ENCODE assay signal across 31 cellular contexts in the genomic region with DNA sequence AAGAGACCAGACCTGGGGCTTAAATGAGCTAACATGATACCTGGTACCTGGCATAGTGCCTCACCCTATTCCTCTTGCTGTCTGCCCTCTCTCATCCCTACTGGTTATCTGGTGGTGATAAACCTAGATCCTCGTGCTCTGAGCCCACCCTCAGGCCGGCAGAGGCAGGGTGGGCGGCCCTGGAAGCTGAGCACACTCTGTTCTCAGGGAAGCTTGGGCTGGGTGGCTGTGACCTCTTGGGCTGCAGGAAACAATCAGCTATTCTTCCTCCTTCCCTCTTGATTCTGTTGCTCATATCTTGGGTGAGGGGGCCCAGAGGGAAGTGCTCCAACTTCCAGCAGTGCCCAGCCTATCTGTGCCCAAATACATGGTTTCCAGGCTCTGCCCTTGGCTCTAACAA. TPM values are rescaled to one million over a fixed set of nuclear protein-coding genes. Genes with fewer than 3 reads are reported as not detected.
"Had no signal": no experiment of that assay in that cellular context is flagged by ENCODE, and none has a peak within 500 bp of the region (broad histone marks: within the 10 kb centered on the region; RNA-seq: fewer than 3 reads in every experiment).

No MANE protein-coding gene starts in this region.

- H3K27me3 ChIP-seq: brain microvascular endothelial cell, heart left ventricle had no signal

- H3K36me3 Mint-ChIP-seq: activated naive CD4-positive, alpha-beta T cell treated with anti-CD3 and anti-CD28 coated beads, Interleukin-2, amount 10 ng/mL, durations not matched to agents 7 days and 5 days; activated naive CD4-positive, alpha-beta T cell treated with anti-CD3 and anti-CD28 coated beads, Interleukin-2, amount 50 U/mL, for 72 hours; activated naive CD8-positive, alpha-beta T cell treated with anti-CD3 and anti-CD28 coated beads, Interleukin-2, amount 10 ng/mL, durations not matched to agents 7 days and 5 days had no signal

- H3K4me1 ChIP-seq: heart left ventricle had no signal

- FAIRE-seq: astrocyte, colon, frontal cortex had no signal

- H3K9me3 ChIP-seq: heart left ventricle had no signal

- ATAC-seq: activated CD4-positive, alpha-beta T cell treated with anti-CD3 and anti-CD28 coated beads for 36 hours; activated naive CD4-positive, alpha-beta T cell treated with anti-CD3 and anti-CD28 coated beads, Interleukin-2, amount 50 U/mL, for 72 hours; activated T-cell treated with anti-CD3 and anti-CD28 coated beads, Interleukin-2, amount 50 U/mL, for 72 hours; esophagus mucosa; heart left ventricle; T-helper 17 cell had no signal

- H3K4me1 Mint-ChIP-seq: activated CD4-positive, alpha-beta T cell treated with anti-CD3 and anti-CD28 coated beads for 36 hours; activated naive CD8-positive, alpha-beta T cell treated with anti-CD3 and anti-CD28 coated beads, Interleukin-2, amount 10 ng/mL, durations not matched to agents 7 days and 5 days had no signal

- H3K27ac ChIP-seq: brain microvascular endothelial cell, heart left ventricle had no signal

- H3K27ac Mint-ChIP-seq: activated CD4-positive, alpha-beta memory T cell treated with anti-CD3 and anti-CD28 coated beads, Interleukin-2, amount 10 ng/mL, durations not matched to agents 7 days and 5 days; activated CD4-positive, alpha-beta T cell treated with anti-CD3 and anti-CD28 coated beads for 36 hours; activated CD4-positive, alpha-beta T cell treated with anti-CD3 and anti-CD28 coated beads, Interleukin-2, amount 10 ng/mL, durations not matched to agents 24 days and 14 days; activated naive CD4-positive, alpha-beta T cell treated with anti-CD3 and anti-CD28 coated beads, Interleukin-2, amount 10 ng/mL, durations not matched to agents 7 days and 5 days; activated naive CD4-positive, alpha-beta T cell treated with anti-CD3 and anti-CD28 coated beads, Interleukin-2, amount 50 U/mL, for 72 hours; activated naive CD8-positive, alpha-beta T cell treated with anti-CD3 and anti-CD28 coated beads, Interleukin-2, amount 10 ng/mL, durations not matched to agents 7 days and 5 days; activated T-cell treated with anti-CD3 and anti-CD28 coated beads, Interleukin-2, amount 50 U/mL, for 24 hours; activated T-cell treated with anti-CD3 and anti-CD28 coated beads, Interleukin-2, amount 50 U/mL, for 72 hours; T-helper 17 cell; T-helper 2 cell treated with Interferon-gamma antibody and Interleukin-4, amounts not matched to agents 5 μg/mL and 100 μg/mL, for 36 hours had no signal

- H3K36me3 ChIP-seq: brain microvascular endothelial cell had no signal

- DNase-seq: activated CD4-positive, alpha-beta memory T cell treated with anti-CD3 and anti-CD28 coated beads, Interleukin-2, amount 10 ng/mL, durations not matched to agents 7 days and 5 days; activated CD4-positive, alpha-beta T cell treated with anti-CD3 and anti-CD28 coated beads for 36 hours; activated CD4-positive, alpha-beta T cell treated with anti-CD3 and anti-CD28 coated beads, Interleukin-2, amount 10 ng/mL, durations not matched to agents 24 days and 14 days; activated CD4-positive, CD25-positive, alpha-beta regulatory T cell; activated CD4-positive, CD25-positive, alpha-beta regulatory T cell treated with anti-CD3 and anti-CD28 coated beads, Interleukin-2, amount 50 U/mL, for 72 hours; activated CD8-positive, alpha-beta memory T cell treated with anti-CD3 and anti-CD28 coated beads, Interleukin-2, amount 50 U/mL, for 48 hours; activated gamma-delta T cell; activated naive CD4-positive, alpha-beta T cell; activated naive CD4-positive, alpha-beta T cell treated with anti-CD3 and anti-CD28 coated beads, Interleukin-2, amount 10 ng/mL, durations not matched to agents 7 days and 5 days; activated naive CD8-positive, alpha-beta T cell treated with anti-CD3 and anti-CD28 coated beads, Interleukin-2, amount 10 ng/mL, durations not matched to agents 7 days and 5 days; activated T-cell treated with anti-CD3 and anti-CD28 coated beads for 4 hours; activated T-cell treated with anti-CD3 and anti-CD28 coated beads, Interleukin-2, amount 50 U/mL, for 24 hours; activated T-cell treated with anti-CD3 and anti-CD28 coated beads, Interleukin-2, amount 50 U/mL, for 72 hours; amniotic stem cell; anterior cingulate cortex; brain microvascular endothelial cell; caudate nucleus; cortex of kidney; dermis blood vessel endothelial cell; effector CD8-positive, alpha-beta T cell; foreskin fibroblast; glutamatergic neuron; T-helper 1 cell; T-helper 17 cell had no signal

- H3K9me3 Mint-ChIP-seq: activated CD4-positive, alpha-beta memory T cell treated with anti-CD3 and anti-CD28 coated beads, Interleukin-2, amount 10 ng/mL, durations not matched to agents 7 days and 5 days; activated CD4-positive, alpha-beta T cell treated with anti-CD3 and anti-CD28 coated beads, Interleukin-2, amount 10 ng/mL, durations not matched to agents 24 days and 14 days; activated naive CD4-positive, alpha-beta T cell treated with anti-CD3 and anti-CD28 coated beads, Interleukin-2, amount 10 ng/mL, durations not matched to agents 7 days and 5 days; activated naive CD4-positive, alpha-beta T cell treated with anti-CD3 and anti-CD28 coated beads, Interleukin-2, amount 50 U/mL, for 72 hours; activated naive CD8-positive, alpha-beta T cell treated with anti-CD3 and anti-CD28 coated beads, Interleukin-2, amount 10 ng/mL, durations not matched to agents 7 days and 5 days; activated T-cell treated with anti-CD3 and anti-CD28 coated beads, Interleukin-2, amount 50 U/mL, for 24 hours; activated T-cell treated with anti-CD3 and anti-CD28 coated beads, Interleukin-2, amount 50 U/mL, for 72 hours; T-helper 2 cell treated with Interferon-gamma antibody and Interleukin-4, amounts not matched to agents 5 μg/mL and 100 μg/mL, for 36 hours had no signal

- H3K4me3 Mint-ChIP-seq: activated CD4-positive, alpha-beta memory T cell treated with anti-CD3 and anti-CD28 coated beads, Interleukin-2, amount 10 ng/mL, durations not matched to agents 7 days and 5 days; activated CD4-positive, alpha-beta T cell treated with anti-CD3 and anti-CD28 coated beads for 36 hours; activated CD4-positive, alpha-beta T cell treated with anti-CD3 and anti-CD28 coated beads, Interleukin-2, amount 10 ng/mL, durations not matched to agents 24 days and 14 days; activated naive CD4-positive, alpha-beta T cell treated with anti-CD3 and anti-CD28 coated beads, Interleukin-2, amount 10 ng/mL, durations not matched to agents 7 days and 5 days; activated naive CD8-positive, alpha-beta T cell treated with anti-CD3 and anti-CD28 coated beads, Interleukin-2, amount 10 ng/mL, durations not matched to agents 7 days and 5 days; activated T-cell treated with anti-CD3 and anti-CD28 coated beads, Interleukin-2, amount 50 U/mL, for 24 hours; activated T-cell treated with anti-CD3 and anti-CD28 coated beads, Interleukin-2, amount 50 U/mL, for 72 hours; T-helper 17 cell; T-helper 2 cell treated with Interferon-gamma antibody and Interleukin-4, amounts not matched to agents 5 μg/mL and 100 μg/mL, for 36 hours had no signal

- H3K4me3 ChIP-seq: heart left ventricle had no signal

RNA-seq across cellular contexts. Expression of a gene that starts 42.0 kb away (rescaled TPM):
- total RNA-seq: activated CD4-positive, alpha-beta memory T cell treated with anti-CD3 and anti-CD28 coated beads, Interleukin-2, amount 10 ng/mL, durations not matched to agents 7 days and 5 days had no signal
